21 cellular contexts compared by ENCODE assay signal in genomic region chr7:134887523-134887922, GRCh38.
DNase-seq lines count a peak whose midpoint lies in the region; ATAC-seq, FAIRE-seq and TF ChIP-seq lines count a peak whose summit lies in the region.
"Had no signal": no experiment of that assay in that cellular context is flagged by ENCODE, and none has a peak within 500 bp of the region (broad histone marks: within the 10 kb centered on the region; RNA-seq: fewer than 3 reads in every experiment).

No MANE protein-coding gene starts in this region.

- H4K12ac ChIP-seq in trophoblast cell (ENCODE audit: low read depth, low read length) = no peak overlapping the region

- H4K20me1 ChIP-seq in IMR-90 (ENCODE audit: insufficient read depth, low read length) (peaks cover 80% of the 10 kb centered on the region), H1 (replicated peaks in 1 of 2; ENCODE audit: control insufficient read depth in 1 of 2, insufficient read depth in 2 of 2, low read length in 2 of 2) (peaks cover 0 to 4% of the 10 kb centered on the region in 2 experiments), MM.1S (ENCODE audit: insufficient read depth, low read length) (no peaks in the 10 kb centered on the region)

- peaks cover 0 to 22% (median 5%) of the 10 kb centered on the region in 4 donors for H3K4me1 Mint-ChIP-seq in CD4-positive, CD25-positive, alpha-beta regulatory T cell
- H3K4me1 Mint-ChIP-seq: naive B cell had no signal

- POLR2A ChIA-PET in IMR-90 (lab: Charles Lee; ENCODE audit: unreplicated experiment) (no interaction called here), H1 (lab: Charles Lee; ENCODE audit: partially characterized antibody) (no interaction called here)

- ATAC-seq in CD4-positive, CD25-positive, alpha-beta regulatory T cell (ENCODE audit: low read depth in 2 of 2) = no peak
- no peak for ATAC-seq in IMR-90 (ENCODE audit: low read depth)

- H2BK15ac ChIP-seq in IMR-90 (ENCODE audit: low read depth, low read length) (no peak overlapping the region), H1 (ENCODE audit: low read length) (no peak overlapping the region; the same call in 1 of the 2 replicates)

- peaks cover 3% of the 10 kb centered on the region for H3K27me3 Mint-ChIP-seq in CD4-positive, CD25-positive, alpha-beta regulatory T cell

- DNase-seq in CD4-positive, CD25-positive, alpha-beta regulatory T cell = no peak
- DNase-seq in IMR-90 = no peak
- DNase-seq in H1 (ENCODE audit: low read depth in 1 of 2, low spot score in 2 of 2) = no peak
- no peak for DNase-seq in trophoblast cell
- DNase-seq in AG20443 (ENCODE audit: low spot score) = no peak
- no peak for DNase-seq in activated CD4-positive, alpha-beta T cell treated with anti-CD3 and anti-CD28 coated beads, Interleukin-2, amount 50 U/mL, for 1 hour
- no peak for DNase-seq in amniotic stem cell (lab: John Stamatoyannopoulos, UW)
- DNase-seq in MM.1S = no peak
- DNase-seq: activated CD4-positive, alpha-beta T cell treated with anti-CD3 and anti-CD28 coated beads for 4 hours; activated effector memory CD4-positive, alpha-beta T cell treated with Interleukin-2 at 50 U/mL for 16 hours; adrenal gland; COR-L47; endodermal cell; hippocampal formation; naive B cell; NCI-H524 treated with DMSO at 0.1 percent for 48 hours; posterior cingulate gyrus; SW 1271 had no signal

- BruUV-seq in IMR-90 (replicated peaks; lab: Mats Ljungman, UMichigan) = no TSS peak

- H2BK120ac ChIP-seq in IMR-90 (ENCODE audit: low read depth, low read length) (no peak overlapping the region), H1 (replicated peaks; ENCODE audit: low read depth, low read length) (peak overlapping the region; percentile 50), trophoblast cell (ENCODE audit: insufficient read depth, low read length, poor library complexity) (no peak overlapping the region)

- H2AFZ ChIP-seq in IMR-90 (replicated peaks; ENCODE audit: low read length, poor library complexity) (no peak overlapping the region), H1 (ENCODE audit: low read length) (no peak overlapping the region), trophoblast cell (ENCODE audit: insufficient read depth, low read length, poor library complexity) (no peak overlapping the region), MM.1S (ENCODE audit: low read length) (no peak overlapping the region)

- H3K9me3 ChIP-seq in CD4-positive, CD25-positive, alpha-beta regulatory T cell (ENCODE audit: control insufficient read depth in 2 of 2, low read length in 2 of 2) = no peaks in the 10 kb centered on the region
- H3K9me3 ChIP-seq in IMR-90 (ENCODE audit: control insufficient read depth, insufficient read depth, low read length) (no peaks in the 10 kb centered on the region), H1 (ENCODE audit: insufficient read depth in 2 of 2, low read depth in 1 of 2, low read length in 1 of 2) (no peaks in the 10 kb centered on the region), trophoblast cell (ENCODE audit: insufficient read depth, low read depth, low read length) (peaks cover 3% of the 10 kb centered on the region), MM.1S (replicated peaks; ENCODE audit: insufficient read depth, low read length) (no peaks in the 10 kb centered on the region)
- H3K9me3 ChIP-seq: adrenal gland, suprapubic skin had no signal

- H2BK12ac ChIP-seq in H1 (ENCODE audit: low read depth, low read length) (peak overlapping the region; percentile 40; the same call in 1 of the 2 replicates), trophoblast cell (ENCODE audit: low read length) (no peak overlapping the region)

- H4K5ac ChIP-seq in IMR-90 (ENCODE audit: low read depth, low read length) = no peak overlapping the region
- H4K5ac ChIP-seq in H1 (ENCODE audit: insufficient read length, low read depth, low read length) = peak overlapping the region; percentile 10

- CTCF ChIA-PET in IMR-90 (lab: Yijun Ruan, JAX) = no interaction called here
- CTCF ChIA-PET in H1 (lab: Charles Lee; ENCODE audit: partially characterized antibody) = interaction anchor here (1.4 to 1.9 kb wide), 2 partner anchors 13 to 22 kb away, joined by 3 to 10 read pairs; no protein-coding TSS in a partner anchor

- H3K4me3 Mint-ChIP-seq in CD4-positive, CD25-positive, alpha-beta regulatory T cell = no peak overlapping the region
- H3K4me3 Mint-ChIP-seq: endodermal cell, naive B cell had no signal

- no peak for TF ChIP-seq CTCF in IMR-90 (conservative IDR thresholded peaks at IDR 0.05; ENCODE audit: low read depth, low read length)
- no peak for TF ChIP-seq CTCF in H1 (IDR thresholded peaks at IDR 0.05; ENCODE audit: control extremely low read depth in 1 of 3, insufficient read depth in 1 of 3, low read depth in 1 of 3, low read length in 3 of 3)
- TF ChIP-seq CTCF in MM.1S (IDR thresholded peaks at IDR 0.05; ENCODE audit: low read length) = no peak

- H2BK5ac ChIP-seq in IMR-90 (ENCODE audit: low read depth, low read length, poor library complexity, severe bottlenecking) (peak overlapping the region; percentile 35), H1 (ENCODE audit: low read depth, low read length) (peak overlapping the region; percentile 14; the same call in 1 of the 2 replicates), trophoblast cell (ENCODE audit: low read depth, low read length, poor library complexity) (no peak overlapping the region)

- intact Hi-C loops in IMR-90 (cut with micrococcal nuclease) = loop anchor here (2.0 kb wide), 1 partner anchor 107 kb away; no protein-coding TSS in a partner anchor

- TF ChIP-seq POLR2A in IMR-90 (IDR thresholded peaks at IDR 0.05; ENCODE audit: low read depth, low read length) = no peak
- no peak for TF ChIP-seq POLR2A in H1 (IDR thresholded peaks at IDR 0.05; ENCODE audit: control extremely low read depth in 1 of 2, low read depth in 2 of 2, low read length in 2 of 2)

- H3K56ac ChIP-seq in IMR-90 (ENCODE audit: extremely low read depth, insufficient read depth, low read length) (no peak overlapping the region), H1 (replicated peaks; ENCODE audit: insufficient read length, low read depth, low read length) (no peak overlapping the region)

- H3K4me1 ChIP-seq in CD4-positive, CD25-positive, alpha-beta regulatory T cell (ENCODE audit: control insufficient read depth, insufficient read depth, low read length, poor library complexity, severe bottlenecking) = no peaks in the 10 kb centered on the region
- H3K4me1 ChIP-seq in IMR-90 (ENCODE audit: control insufficient read depth, insufficient read depth, low read length) (peaks cover 26% of the 10 kb centered on the region), H1 (replicated peaks in 1 of 4; ENCODE audit: control insufficient read depth in 3 of 4, insufficient read depth in 4 of 4, low read length in 3 of 4) (peaks cover 0 to 6% (median 3%) of the 10 kb centered on the region in 4 experiments; a peak in 4 of 7 replicates), trophoblast cell (ENCODE audit: control insufficient read depth in 1 of 2, insufficient read depth in 2 of 2, low read length in 2 of 2) (peaks cover 13 to 27% of the 10 kb centered on the region in 2 experiments), MM.1S (ENCODE audit: low read length) (peaks cover 5% of the 10 kb centered on the region; the same call in 1 of the 2 replicates)

- H3K4me3 ChIP-seq in CD4-positive, CD25-positive, alpha-beta regulatory T cell (ENCODE audit: low read depth, low read length) = no peak overlapping the region
- H3K4me3 ChIP-seq in IMR-90 (ENCODE audit: insufficient read depth, low read depth, low read length) (no peak overlapping the region), H1 (ENCODE audit: extremely low read depth in 1 of 4, insufficient read depth in 2 of 4, low read depth in 3 of 4, low read length in 4 of 4) (no peak overlapping the region), trophoblast cell (ENCODE audit: low read depth, low read length) (peak overlapping the region; percentile 38), MM.1S (ENCODE audit: low read length) (no peak overlapping the region)
- H3K4me3 ChIP-seq: suprapubic skin had no signal

- H3K79me2 ChIP-seq in H1 (ENCODE audit: control insufficient read depth in 1 of 2, insufficient read depth in 2 of 2, low read length in 2 of 2) (peaks cover 4 to 9% of the 10 kb centered on the region in 2 experiments; a peak in 3 of 4 replicates), trophoblast cell (ENCODE audit: control insufficient read depth, insufficient read depth, low read length, poor library complexity) (peaks cover 8% of the 10 kb centered on the region), MM.1S (ENCODE audit: low read length) (no peaks in the 10 kb centered on the region)

- H3K23ac ChIP-seq in IMR-90 (ENCODE audit: low read depth, low read length) (peak overlapping the region; percentile 81), H1 (ENCODE audit: insufficient read length) (no peak overlapping the region), trophoblast cell (ENCODE audit: low read length) (peak overlapping the region; percentile 22)

- H2AK5ac ChIP-seq in IMR-90 (ENCODE audit: low read depth, low read length) (peak overlapping the region; percentile 90; the same call in 1 of the 2 replicates), H1 (ENCODE audit: low read depth, low read length) (peak overlapping the region; percentile 76; the same call in 1 of the 2 replicates), trophoblast cell (ENCODE audit: low read length) (no peak overlapping the region)

- peak overlapping the region; percentile 47 for H2AK9ac ChIP-seq in IMR-90 (replicated peaks; ENCODE audit: low read depth, low read length, poor library complexity)

- H4K91ac ChIP-seq in IMR-90 (ENCODE audit: insufficient read depth, low read depth, low read length) (no peak overlapping the region), H1 (replicated peaks; ENCODE audit: insufficient read length, low read length) (peak overlapping the region; percentile 70), trophoblast cell (ENCODE audit: low read depth, low read length) (no peak overlapping the region)

- peak overlapping the region; percentile 23; the same call in 1 of the 2 replicates for H3K14ac ChIP-seq in IMR-90 (replicated peaks; ENCODE audit: low read depth, low read length)
- no peak overlapping the region for H3K14ac ChIP-seq in H1 (ENCODE audit: insufficient read length)
- H3K14ac ChIP-seq in trophoblast cell (ENCODE audit: low read length) = no peak overlapping the region

- WGBS in IMR-90 (ENCODE audit: extremely low coverage in 2 of 2, insufficient read length in 1 of 2), 2 experiments = 98% methylated on average over 5 of the region's 8 CpGs; no CpG with 5 or more reads in 1 of the 2 experiments
- 92% methylated on average over 8 of the region's 8 CpGs; no CpG with 5 or more reads in 1 of the 2 experiments for WGBS in H1 (ENCODE audit: extremely low coverage in 1 of 2, insufficient coverage in 1 of 2, insufficient read length in 1 of 2, insufficient replicate concordance in 2 of 2, low coverage in 1 of 2, low lambda C conversion rate in 2 of 2, missing lambda C conversion rate in 1 of 2), 2 experiments
- WGBS in trophoblast cell (ENCODE audit: extremely low coverage, insufficient coverage, insufficient read length) = no CpG with 5 or more reads among the region's 8 CpGs

- H4K8ac ChIP-seq in IMR-90 (ENCODE audit: low read depth in 2 of 2, low read length in 2 of 2) = peak overlapping the region in 1 of 2 experiments; percentile 43; a peak in 1 of 4 replicates
- 0 out of 2 replicates have a peak overlapping the region, but pooled peaks have one; percentile 31 for H4K8ac ChIP-seq in H1 (ENCODE audit: extremely low read depth, insufficient read depth, low read length)
- no peak overlapping the region for H4K8ac ChIP-seq in trophoblast cell (ENCODE audit: low read depth, low read length)

- no peak overlapping the region for H3K9ac ChIP-seq in IMR-90 (ENCODE audit: low read depth, low read length)
- no peak overlapping the region; a peak in 1 of 7 replicates for H3K9ac ChIP-seq in H1 (replicated peaks in 1 of 4; ENCODE audit: extremely low read depth in 1 of 4, low read depth in 3 of 4, low read length in 3 of 4)
- no peak overlapping the region for H3K9ac ChIP-seq in trophoblast cell (ENCODE audit: low read length)
- H3K9ac ChIP-seq in MM.1S (ENCODE audit: low read length) = no peak overlapping the region

- H3K9me2 ChIP-seq in MM.1S (replicated peaks; ENCODE audit: insufficient read depth, low read length) = no peaks in the 10 kb centered on the region

- no peak for TF ChIP-seq EP300 in H1 (IDR thresholded peaks at IDR 0.05; ENCODE audit: borderline replicate concordance in 1 of 2, low read depth in 2 of 2, low read length in 2 of 2)

- H3K79me1 ChIP-seq in IMR-90 (ENCODE audit: low read depth in 1 of 2, low read length in 2 of 2) (peaks cover 32 to 67% of the 10 kb centered on the region in 2 experiments), H1 (ENCODE audit: low read depth, low read length) (peaks cover 4% of the 10 kb centered on the region), trophoblast cell (ENCODE audit: low read length) (peaks cover 3% of the 10 kb centered on the region)

- no peak for TF ChIP-seq RAD21 in IMR-90 (IDR thresholded peaks at IDR 0.05; ENCODE audit: low read length)
- TF ChIP-seq RAD21 in H1 (IDR thresholded peaks at IDR 0.05 in 1 of 2, conservative IDR thresholded peaks at IDR 0.05 in 1 of 2; ENCODE audit: low read depth in 2 of 2, low read length in 2 of 2) = no peak

- H3K18ac ChIP-seq in IMR-90 (ENCODE audit: low read depth, low read length) (peak overlapping the region; percentile 61; the same call in 1 of the 2 replicates), H1 (ENCODE audit: extremely low read depth, low read length) (no peak overlapping the region), trophoblast cell (ENCODE audit: low read length) (no peak overlapping the region)

- H3K27ac ChIP-seq in CD4-positive, CD25-positive, alpha-beta regulatory T cell (ENCODE audit: insufficient read depth, low read length, poor library complexity, severe bottlenecking) = no peak overlapping the region
- H3K27ac ChIP-seq in IMR-90 (ENCODE audit: insufficient read depth, low read length) (peak overlapping the region; percentile 27; the same call in 1 of the 2 replicates), H1 (ENCODE audit: low read depth, low read length) (no peak overlapping the region), trophoblast cell (ENCODE audit: low read depth, low read length) (no peak overlapping the region), MM.1S (ENCODE audit: low read length) (no peak overlapping the region)

- peak overlapping the region in 2 of 3 donors; percentile 38 to 78 for H3K27ac Mint-ChIP-seq in CD4-positive, CD25-positive, alpha-beta regulatory T cell
- H3K27ac Mint-ChIP-seq: naive B cell had no signal

- H3K27me3 ChIP-seq in CD4-positive, CD25-positive, alpha-beta regulatory T cell (ENCODE audit: control insufficient read depth, insufficient read depth, low read length) = peaks cover 3% of the 10 kb centered on the region
- H3K27me3 ChIP-seq in IMR-90 (ENCODE audit: control insufficient read depth, insufficient read depth, low read length) (no peaks in the 10 kb centered on the region), H1 (replicated peaks in 1 of 4; ENCODE audit: control insufficient read depth in 3 of 4, extremely low read depth in 1 of 4, insufficient read depth in 3 of 4, low read length in 3 of 4) (no peaks in the 10 kb centered on the region), trophoblast cell (ENCODE audit: insufficient read depth, low read length) (no peaks in the 10 kb centered on the region), MM.1S (replicated peaks; ENCODE audit: insufficient read depth, low read length) (peaks cover 6% of the 10 kb centered on the region)
- H3K27me3 ChIP-seq: adrenal gland, suprapubic skin had no signal

- H3K9me3 Mint-ChIP-seq in CD4-positive, CD25-positive, alpha-beta regulatory T cell = peaks cover 0 to 3% (median 0%) of the 10 kb centered on the region in 7 donors
- H3K9me3 Mint-ChIP-seq: endodermal cell, naive B cell had no signal

- in situ Hi-C loops in IMR-90 (cut with MboI; ENCODE audit: low sequenced_read_pairs) = no loop called here

- peaks cover 3% of the 10 kb centered on the region; the same call in 1 of the 2 replicates for H3K23me2 ChIP-seq in H1 (ENCODE audit: low read depth, low read length)

- H3K36me3 Mint-ChIP-seq in CD4-positive, CD25-positive, alpha-beta regulatory T cell = no peaks in the 10 kb centered on the region
- H3K36me3 Mint-ChIP-seq: naive B cell had no signal

- H3K4ac ChIP-seq in IMR-90 (ENCODE audit: low read depth, low read length) (peak overlapping the region; percentile 53), H1 (replicated peaks; ENCODE audit: insufficient read length, low read depth, low read length) (peak overlapping the region; percentile 35), trophoblast cell (ENCODE audit: low read depth, low read length) (no peak overlapping the region)

- FAIRE-seq in H1 (lab: Jason Lieb, UNC) = no peak
- FAIRE-seq: H54, islet of Langerhans had no signal

- H2BK20ac ChIP-seq in IMR-90 (ENCODE audit: low read depth, low read length) (no peak overlapping the region), H1 (ENCODE audit: low read length) (no peak overlapping the region)

- H3F3A ChIP-seq in MM.1S (ENCODE audit: insufficient read depth, low read length) = no peaks in the 10 kb centered on the region

- no peaks in the 10 kb centered on the region for H3K36me3 ChIP-seq in CD4-positive, CD25-positive, alpha-beta regulatory T cell (ENCODE audit: control insufficient read depth, insufficient read depth, low read length)
- H3K36me3 ChIP-seq in IMR-90 (ENCODE audit: control insufficient read depth, insufficient read depth, low read length) (peaks cover 18% of the 10 kb centered on the region), H1 (ENCODE audit: control insufficient read depth in 2 of 4, insufficient read depth in 4 of 4, low read length in 3 of 4) (no peaks in the 10 kb centered on the region), trophoblast cell (ENCODE audit: control insufficient read depth in 1 of 2, insufficient read depth in 2 of 2, low read length in 2 of 2) (peaks cover 5 to 24% of the 10 kb centered on the region in 2 experiments), MM.1S (replicated peaks; ENCODE audit: insufficient read depth, low read length) (no peaks in the 10 kb centered on the region)
- H3K36me3 ChIP-seq: adrenal gland, suprapubic skin had no signal

- H3K4me2 ChIP-seq in IMR-90 (ENCODE audit: low read depth, low read length) (peak overlapping the region; percentile 22; the same call in 1 of the 2 replicates), H1 (ENCODE audit: insufficient read depth in 1 of 2, low read depth in 2 of 2, low read length in 2 of 2) (no peak overlapping the region), trophoblast cell (ENCODE audit: low read length) (no peak overlapping the region), MM.1S (ENCODE audit: low read depth, low read length) (no peak overlapping the region)

- dilution Hi-C loops in IMR-90 (cut with HindIII; ENCODE audit: low sequenced_read_pairs, unreplicated experiment) = no loop called here

- peaks cover 36% of the 10 kb centered on the region for H3K9me1 ChIP-seq in IMR-90 (ENCODE audit: insufficient read depth, low read length)
